1 cellular context compared by ENCODE assay signal in genomic region chr5:78221964-78222451, GRCh38.
A peak's percentile ranks its signal among the peaks of the same experiment; 100 is the strongest.
TF ChIP-seq lines count a peak whose summit lies in the region.

No MANE protein-coding gene starts in this region.

TF ChIP-seq in GM12878, 131 proteins besides CTCF, POLR2A, EP300 and RAD21 (continued from another document and continues in another):
- TF ChIP-seq TCF7 (IDR thresholded peaks at IDR 0.05; ENCODE audit: borderline replicate concordance) (no peak; the same call in 1 of the 2 replicates), MXI1 (IDR thresholded peaks at IDR 0.05; ENCODE audit: low read depth, low read length) (peak; percentile 19; the same call in 1 of the 2 replicates), MTA3 (IDR thresholded peaks at IDR 0.05; ENCODE audit: borderline replicate concordance, low read length) (no peak; the same call in 1 of the 2 replicates), JUNB (IDR thresholded peaks at IDR 0.05) (peak; percentile 96), BCL11A (IDR thresholded peaks at IDR 0.05; ENCODE audit: low read depth, low read length) (peak; percentile 90), ETV6 (conservative IDR thresholded peaks at IDR 0.05 in 1 of 2, IDR thresholded peaks at IDR 0.05 in 1 of 2; ENCODE audit: borderline replicate concordance in 1 of 2, low read depth in 1 of 2) (peak in 1 of 2 experiments; percentile 77; a peak in 2 of 4 replicates), SRF (IDR thresholded peaks at IDR 0.05; ENCODE audit: low read depth in 2 of 2, low read length in 2 of 2) (no peak), MTA2 (IDR thresholded peaks at IDR 0.05; ENCODE audit: low read depth) (peak; percentile 97), ZNF217 (IDR thresholded peaks at IDR 0.05) (no peak), YY1 (IDR thresholded peaks at IDR 0.05; ENCODE audit: low read depth, low read length) (peak; percentile 70), SIX5 (IDR thresholded peaks at IDR 0.05; ENCODE audit: low read depth, low read length, severe bottlenecking) (no peak), ATF7 (IDR thresholded peaks at IDR 0.05; ENCODE audit: low read depth) (peak; percentile 94), SUZ12 (IDR thresholded peaks at IDR 0.05; ENCODE audit: unreplicated experiment) (no peak), MEF2A (IDR thresholded peaks at IDR 0.05; ENCODE audit: insufficient read depth, low read depth, low read length) (peak; percentile 95), MYB (IDR thresholded peaks at IDR 0.05; ENCODE audit: borderline replicate concordance, low read depth, low read length) (no peak), CBX5 (IDR thresholded peaks at IDR 0.05; ENCODE audit: low read depth) (peak; percentile 96), NRF1 (conservative IDR thresholded peaks at IDR 0.05; ENCODE audit: low read depth, low read length) (no peak), BMI1 (IDR thresholded peaks at IDR 0.05; ENCODE audit: borderline replicate concordance) (0 out of 2 replicates have a peak, but pooled peaks have one; percentile 69), CREM (IDR thresholded peaks at IDR 0.05; ENCODE audit: low read depth) (peak; percentile 69; the same call in 1 of the 2 replicates), FOXK2 (IDR thresholded peaks at IDR 0.05) (no peak), POLR2AphosphoS2 (IDR thresholded peaks at IDR 0.05; ENCODE audit: low read depth, low read length) (no peak), NBN (IDR thresholded peaks at IDR 0.05) (peak; percentile 91), RCOR1 (conservative IDR thresholded peaks at IDR 0.05; ENCODE audit: low read depth, low read length) (0 out of 2 replicates have a peak, but pooled peaks have one; percentile 58), TARDBP (IDR thresholded peaks at IDR 0.05; ENCODE audit: borderline replicate concordance) (0 out of 2 replicates have a peak, but pooled peaks have one; percentile 78), NFYA (IDR thresholded peaks at IDR 0.05; ENCODE audit: borderline replicate concordance, low read depth, low read length) (no peak), ZNF274 (IDR thresholded peaks at IDR 0.05; ENCODE audit: insufficient read depth, insufficient read length) (no peak), ZNF384 (IDR thresholded peaks at IDR 0.05; ENCODE audit: borderline replicate concordance, low read depth, low read length) (peak; percentile 98), EZH2 (IDR thresholded peaks at IDR 0.05; ENCODE audit: borderline replicate concordance, control insufficient read depth, low read depth, low read length) (no peak), ZNF687 (IDR thresholded peaks at IDR 0.05) (no peak), CHD1 (IDR thresholded peaks at IDR 0.05; ENCODE audit: low read depth, low read length) (no peak), CREB1 (IDR thresholded peaks at IDR 0.05; ENCODE audit: low read depth) (peak; percentile 13; the same call in 1 of the 2 replicates), NFIC (IDR thresholded peaks at IDR 0.05; ENCODE audit: low read depth, low read length) (peak; percentile 87; the same call in 1 of the 2 replicates), NR2C2 (IDR thresholded peaks at IDR 0.05; ENCODE audit: borderline replicate concordance, control insufficient read depth, insufficient read length, low read depth) (no peak), SMAD1 (IDR thresholded peaks at IDR 0.05; ENCODE audit: low read depth, partially characterized antibody) (no peak), RAD51 (IDR thresholded peaks at IDR 0.05) (no peak), RB1 (IDR thresholded peaks at IDR 0.05; ENCODE audit: borderline replicate concordance) (no peak), STAT1 (conservative IDR thresholded peaks at IDR 0.05) (no peak), DPF2 (IDR thresholded peaks at IDR 0.05) (no peak; the same call in 1 of the 2 replicates), ZNF24 (IDR thresholded peaks at IDR 0.05) (peak; percentile 83), NFXL1 (IDR thresholded peaks at IDR 0.05; ENCODE audit: borderline replicate concordance) (no peak), PBX3 (IDR thresholded peaks at IDR 0.05; ENCODE audit: insufficient replicate concordance, low read depth, low read length) (peak; percentile 56), MYC (IDR thresholded peaks at IDR 0.05; ENCODE audit: insufficient read depth, insufficient read length, insufficient replicate concordance, low read length, severe bottlenecking) (no peak), ZNF622 (IDR thresholded peaks at IDR 0.05) (no peak), IRF4 (IDR thresholded peaks at IDR 0.05; ENCODE audit: low read depth, low read length) (peak; percentile 96), GABPA (IDR thresholded peaks at IDR 0.05; ENCODE audit: low read depth) (no peak), JUND (IDR thresholded peaks at IDR 0.05; ENCODE audit: low read depth, low read length) (peak; percentile 93), SREBF2 (IDR thresholded peaks at IDR 0.05; ENCODE audit: low read length) (no peak), ZBED1 (IDR thresholded peaks at IDR 0.05; ENCODE audit: borderline replicate concordance) (no peak), ESRRA (IDR thresholded peaks at IDR 0.05; ENCODE audit: low read length) (no peak), SP1 (IDR thresholded peaks at IDR 0.05; ENCODE audit: low read depth, low read length) (peak; percentile 44), FOXM1 (IDR thresholded peaks at IDR 0.05; ENCODE audit: low read depth, low read length) (peak; percentile 78; the same call in 1 of the 2 replicates), TCF3 (IDR thresholded peaks at IDR 0.05; ENCODE audit: borderline replicate concordance, insufficient read depth, low read depth, low read length) (0 out of 2 replicates have a peak, but pooled peaks have one; percentile 23), LARP7 (IDR thresholded peaks at IDR 0.05) (no peak), USF1 (IDR thresholded peaks at IDR 0.05; ENCODE audit: borderline replicate concordance, extremely low read length, insufficient read depth, low read depth, low read length) (no peak), CBFB (IDR thresholded peaks at IDR 0.05; ENCODE audit: low read depth) (no peak), IKZF2 (IDR thresholded peaks at IDR 0.05) (peak; percentile 77 to 78; a peak in 2 of 4 replicates), ATF3 (IDR thresholded peaks at IDR 0.05; ENCODE audit: borderline replicate concordance, extremely low read depth, low read depth, low read length) (no peak), CHD2 (IDR thresholded peaks at IDR 0.05; ENCODE audit: borderline replicate concordance, low read depth, low read length) (no peak), HDAC6 (IDR thresholded peaks at IDR 0.05; ENCODE audit: unreplicated experiment) (no peak), IKZF1 (conservative IDR thresholded peaks at IDR 0.05) (no peak), SPI1 (IDR thresholded peaks at IDR 0.05; ENCODE audit: borderline replicate concordance, insufficient read depth, low read depth, low read length) (peak; percentile 57; the same call in 1 of the 2 replicates), BCL3 (IDR thresholded peaks at IDR 0.05; ENCODE audit: borderline replicate concordance, insufficient read depth, low read depth, low read length, poor library complexity, severe bottlenecking) (peak; percentile 48), PAX8 (IDR thresholded peaks at IDR 0.05) (no peak)
- TF ChIP-seq, protein P1, sequence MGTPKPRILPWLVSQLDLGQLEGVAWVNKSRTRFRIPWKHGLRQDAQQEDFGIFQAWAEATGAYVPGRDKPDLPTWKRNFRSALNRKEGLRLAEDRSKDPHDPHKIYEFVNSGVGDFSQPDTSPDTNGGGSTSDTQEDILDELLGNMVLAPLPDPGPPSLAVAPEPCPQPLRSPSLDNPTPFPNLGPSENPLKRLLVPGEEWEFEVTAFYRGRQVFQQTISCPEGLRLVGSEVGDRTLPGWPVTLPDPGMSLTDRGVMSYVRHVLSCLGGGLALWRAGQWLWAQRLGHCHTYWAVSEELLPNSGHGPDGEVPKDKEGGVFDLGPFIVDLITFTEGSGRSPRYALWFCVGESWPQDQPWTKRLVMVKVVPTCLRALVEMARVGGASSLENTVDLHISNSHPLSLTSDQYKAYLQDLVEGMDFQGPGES (IDR thresholded peaks at IDR 0.05) = no peak
- TF ChIP-seq, protein P2, sequence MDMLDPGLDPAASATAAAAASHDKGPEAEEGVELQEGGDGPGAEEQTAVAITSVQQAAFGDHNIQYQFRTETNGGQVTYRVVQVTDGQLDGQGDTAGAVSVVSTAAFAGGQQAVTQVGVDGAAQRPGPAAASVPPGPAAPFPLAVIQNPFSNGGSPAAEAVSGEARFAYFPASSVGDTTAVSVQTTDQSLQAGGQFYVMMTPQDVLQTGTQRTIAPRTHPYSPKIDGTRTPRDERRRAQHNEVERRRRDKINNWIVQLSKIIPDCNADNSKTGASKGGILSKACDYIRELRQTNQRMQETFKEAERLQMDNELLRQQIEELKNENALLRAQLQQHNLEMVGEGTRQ (IDR thresholded peaks at IDR 0.05; ENCODE audit: borderline replicate concordance, low read depth, low read length) = no peak
- TF ChIP-seq, protein P3, sequence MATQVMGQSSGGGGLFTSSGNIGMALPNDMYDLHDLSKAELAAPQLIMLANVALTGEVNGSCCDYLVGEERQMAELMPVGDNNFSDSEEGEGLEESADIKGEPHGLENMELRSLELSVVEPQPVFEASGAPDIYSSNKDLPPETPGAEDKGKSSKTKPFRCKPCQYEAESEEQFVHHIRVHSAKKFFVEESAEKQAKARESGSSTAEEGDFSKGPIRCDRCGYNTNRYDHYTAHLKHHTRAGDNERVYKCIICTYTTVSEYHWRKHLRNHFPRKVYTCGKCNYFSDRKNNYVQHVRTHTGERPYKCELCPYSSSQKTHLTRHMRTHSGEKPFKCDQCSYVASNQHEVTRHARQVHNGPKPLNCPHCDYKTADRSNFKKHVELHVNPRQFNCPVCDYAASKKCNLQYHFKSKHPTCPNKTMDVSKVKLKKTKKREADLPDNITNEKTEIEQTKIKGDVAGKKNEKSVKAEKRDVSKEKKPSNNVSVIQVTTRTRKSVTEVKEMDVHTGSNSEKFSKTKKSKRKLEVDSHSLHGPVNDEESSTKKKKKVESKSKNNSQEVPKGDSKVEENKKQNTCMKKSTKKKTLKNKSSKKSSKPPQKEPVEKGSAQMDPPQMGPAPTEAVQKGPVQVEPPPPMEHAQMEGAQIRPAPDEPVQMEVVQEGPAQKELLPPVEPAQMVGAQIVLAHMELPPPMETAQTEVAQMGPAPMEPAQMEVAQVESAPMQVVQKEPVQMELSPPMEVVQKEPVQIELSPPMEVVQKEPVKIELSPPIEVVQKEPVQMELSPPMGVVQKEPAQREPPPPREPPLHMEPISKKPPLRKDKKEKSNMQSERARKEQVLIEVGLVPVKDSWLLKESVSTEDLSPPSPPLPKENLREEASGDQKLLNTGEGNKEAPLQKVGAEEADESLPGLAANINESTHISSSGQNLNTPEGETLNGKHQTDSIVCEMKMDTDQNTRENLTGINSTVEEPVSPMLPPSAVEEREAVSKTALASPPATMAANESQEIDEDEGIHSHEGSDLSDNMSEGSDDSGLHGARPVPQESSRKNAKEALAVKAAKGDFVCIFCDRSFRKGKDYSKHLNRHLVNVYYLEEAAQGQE (IDR thresholded peaks at IDR 0.05; ENCODE audit: low read depth, low read length) = no peak
